ENCODE assay signal across 14 cellular contexts in genomic region chr7:105644937-105645336, GRCh38.
"Had no signal": no experiment of that assay in that cellular context is flagged by ENCODE, and none has a peak within 500 bp of the region (broad histone marks: within the 10 kb centered on the region; RNA-seq: fewer than 3 reads in every experiment).

No MANE protein-coding gene starts in this region.

- H3K27ac ChIP-seq: hepatocyte, neutrophil, parathyroid adenoma, sigmoid colon had no signal

- H3K27me3 ChIP-seq: hepatocyte, neutrophil, sigmoid colon had no signal

- H3K4me3 ChIP-seq: hepatocyte, sigmoid colon had no signal

- ATAC-seq: activated CD8-positive, alpha-beta T cell treated with anti-CD3 and anti-CD28 coated beads, Interleukin-2, amount 10 ng/mL, durations not matched to agents 7 days and 5 days; activated naive CD8-positive, alpha-beta T cell treated with anti-CD3 and anti-CD28 coated beads, Interleukin-2, amount 50 U/mL, for 24 hours; effector memory CD8-positive, alpha-beta T cell; naive thymus-derived CD8-positive, alpha-beta T cell had no signal

- DNase-seq: activated CD4-positive, alpha-beta T cell treated with anti-CD3 and anti-CD28 coated beads, Interleukin-2, amount 10 ng/mL, durations not matched to agents 24 days and 14 days; activated CD8-positive, alpha-beta T cell treated with anti-CD3 and anti-CD28 coated beads, Interleukin-2, amount 10 ng/mL, durations not matched to agents 7 days and 5 days; activated naive CD4-positive, alpha-beta T cell treated with anti-CD3 and anti-CD28 coated beads, Interleukin-2, amount 10 ng/mL, durations not matched to agents 7 days and 5 days; activated naive CD8-positive, alpha-beta T cell treated with anti-CD3 and anti-CD28 coated beads, Interleukin-2, amount 50 U/mL, for 24 hours; activated T-cell treated with anti-CD3 and anti-CD28 coated beads, Interleukin-2, amount 50 U/mL, for 24 hours; anterior cingulate cortex; effector memory CD8-positive, alpha-beta T cell; foreskin fibroblast; stimulated activated naive CD4-positive, alpha-beta T cell had no signal

- H3K9me3 ChIP-seq: neutrophil, sigmoid colon had no signal
